8 cellular contexts compared by ENCODE assay signal in the genomic region with DNA sequence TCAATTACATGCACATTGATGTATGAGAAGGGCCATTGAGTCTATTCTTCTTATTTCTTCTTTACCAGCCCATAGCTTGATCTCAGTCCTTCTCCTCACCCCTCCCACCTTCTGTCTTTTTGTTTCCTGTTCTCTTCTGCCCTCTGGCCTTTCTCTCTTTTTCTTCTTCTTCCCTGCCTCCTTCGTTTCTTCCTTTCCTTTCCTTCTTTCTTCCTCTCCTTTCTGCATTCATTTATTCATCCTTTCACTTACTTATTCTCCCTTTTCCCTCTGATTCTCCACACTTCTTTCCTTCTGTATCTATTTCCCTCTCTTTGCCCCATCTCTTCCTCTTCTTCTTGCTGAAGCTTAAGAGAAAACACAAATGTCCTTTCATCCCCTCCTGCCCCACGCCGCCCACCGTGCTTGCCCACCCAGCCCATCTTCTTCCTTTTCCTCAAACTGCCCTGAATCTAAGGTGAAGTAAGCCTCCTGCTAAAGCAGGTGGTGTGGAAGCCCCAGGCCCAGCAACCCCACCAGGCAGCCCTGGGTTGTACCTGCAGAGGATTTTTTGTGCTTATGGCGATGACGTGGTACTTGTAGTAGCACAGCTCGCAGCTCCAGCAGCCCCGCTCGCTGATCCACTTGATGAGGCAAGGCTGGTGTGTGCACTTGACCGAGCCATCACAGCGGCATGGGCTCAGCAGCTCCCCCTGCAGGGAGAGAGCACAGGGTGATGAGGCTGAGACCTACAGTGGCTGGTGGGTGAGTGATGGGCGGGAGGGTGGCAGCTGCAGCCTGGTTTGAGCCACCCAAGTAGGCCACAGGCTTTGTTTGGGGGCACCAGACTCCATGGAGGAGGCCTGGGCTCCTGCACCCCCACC.
DNase-seq lines count a peak whose midpoint lies in the region; ATAC-seq, FAIRE-seq and TF ChIP-seq lines count a peak whose summit lies in the region.

No MANE protein-coding gene starts in this region.

- no peaks in the 10 kb centered on the region for H3K36me3 Mint-ChIP-seq in T-helper 2 cell treated with Interferon-gamma antibody and Interleukin-4, amounts not matched to agents 5 μg/mL and 100 μg/mL, for 36 hours (ENCODE audit: low read depth)

- no peak overlapping the region for H3K27ac ChIP-seq in right lobe of liver
- H3K27ac ChIP-seq in small intestine (ENCODE audit: low read depth in 1 of 2, low read length in 1 of 2), result no peak overlapping the region

- H3K9me3 ChIP-seq in right lobe of liver, result no peaks in the 10 kb centered on the region
- no peaks in the 10 kb centered on the region for H3K9me3 ChIP-seq in small intestine (ENCODE audit: control insufficient read depth, low read depth)

- peak overlapping the region; percentile 43 for H3K27ac Mint-ChIP-seq in T-helper 2 cell treated with Interferon-gamma antibody and Interleukin-4, amounts not matched to agents 5 μg/mL and 100 μg/mL, for 36 hours

- H3K27me3 ChIP-seq in right lobe of liver (no peaks in the 10 kb centered on the region), small intestine (ENCODE audit: control insufficient read depth in 2 of 2, insufficient read depth in 2 of 2, low read length in 2 of 2) (no peaks in the 10 kb centered on the region)

- TF ChIP-seq CTCF in GM12864 (IDR thresholded peaks at IDR 0.05; ENCODE audit: low read depth, low read length, missing control alignments) (peak; percentile 90), right lobe of liver (IDR thresholded peaks at IDR 0.05) (peak in 3 of 4 donors; percentile 10 to 39 (median 15))

- H3K27me3 Mint-ChIP-seq in T-helper 2 cell treated with Interferon-gamma antibody and Interleukin-4, amounts not matched to agents 5 μg/mL and 100 μg/mL, for 36 hours (ENCODE audit: low read depth), result no peaks in the 10 kb centered on the region

- intact Hi-C loops in right lobe of liver (cut with DNase I), result no loop called here

- H3K4me3 ChIP-seq in GM12864 (ENCODE audit: low read depth, low read length) (no peak overlapping the region), right lobe of liver (no peak overlapping the region), small intestine (ENCODE audit: low read depth in 1 of 2, low read length in 2 of 2) (no peak overlapping the region)

- H3K4me1 ChIP-seq in right lobe of liver, result no peaks in the 10 kb centered on the region
- H3K4me1 ChIP-seq in small intestine (ENCODE audit: control insufficient read depth in 2 of 2, insufficient read depth in 1 of 2, low read depth in 1 of 2, low read length in 1 of 2), result no peaks in the 10 kb centered on the region

- DNase-seq in GM12864 (ENCODE audit: low read depth) (peak; percentile 15), HEK293T (ENCODE audit: extremely low spot score) (peak; percentile 76), right lobe of liver (no peak), NCI-H1694 treated with DMSO at 0.1 percent for 48 hours (lab: John Stamatoyannopoulos, UW) (no peak), small intestine (no peak)
- peak; percentile 14 for DNase-seq in T-helper 2 cell treated with Interferon-gamma antibody and Interleukin-4, amounts not matched to agents 5 μg/mL and 100 μg/mL, for 36 hours (ENCODE audit: low spot score)

- CTCF ChIA-PET in HEK293T (lab: Yijun Ruan, JAX), result interaction anchor here (0.5 to 3.0 kb wide), 5 partner anchors 8 to 134 kb away, joined by 3 to 13 read pairs (median 4); no protein-coding TSS in a partner anchor

- POLR2A ChIA-PET in HEK293T (lab: Yijun Ruan, JAX), result no interaction called here

- H3K4me1 Mint-ChIP-seq in T-helper 2 cell treated with Interferon-gamma antibody and Interleukin-4, amounts not matched to agents 5 μg/mL and 100 μg/mL, for 36 hours (ENCODE audit: low read depth), result no peaks in the 10 kb centered on the region

- WGBS in right lobe of liver (ENCODE audit: insufficient coverage, low coverage, low lambda C conversion rate, missing lambda C conversion rate), result 84% methylated on average over 8 of the region's 12 CpGs
- 78 to 82% (median 78%) methylated on average over 11 to 12 of the region's 12 CpGs for WGBS in small intestine, 3 donors

- ATAC-seq in right lobe of liver (peak; percentile 34 to 55 (median 48)), HG02610 (IDR thresholded peaks at IDR 0.05; ENCODE audit: unreplicated experiment) (no peak), GM21423 (IDR thresholded peaks at IDR 0.05; ENCODE audit: unreplicated experiment) (no peak)

- no peak for TF ChIP-seq POLR2A in right lobe of liver (IDR thresholded peaks at IDR 0.05)

- no peak for FAIRE-seq in small intestine (lab: Jason Lieb, UNC)

- H3K9me3 Mint-ChIP-seq in T-helper 2 cell treated with Interferon-gamma antibody and Interleukin-4, amounts not matched to agents 5 μg/mL and 100 μg/mL, for 36 hours, result no peaks in the 10 kb centered on the region

- no peak overlapping the region for H3K4me3 Mint-ChIP-seq in T-helper 2 cell treated with Interferon-gamma antibody and Interleukin-4, amounts not matched to agents 5 μg/mL and 100 μg/mL, for 36 hours

- H3K36me3 ChIP-seq in right lobe of liver (no peaks in the 10 kb centered on the region), small intestine (ENCODE audit: control insufficient read depth in 2 of 2, insufficient read depth in 2 of 2, low read length in 2 of 2) (no peaks in the 10 kb centered on the region)

TF ChIP-seq in HEK293T, 16 proteins besides CTCF, POLR2A, EP300 and RAD21:
- TF ChIP-seq CTBP1 (IDR thresholded peaks at IDR 0.05; ENCODE audit: borderline replicate concordance), result no peak
- TF ChIP-seq, protein P1, sequence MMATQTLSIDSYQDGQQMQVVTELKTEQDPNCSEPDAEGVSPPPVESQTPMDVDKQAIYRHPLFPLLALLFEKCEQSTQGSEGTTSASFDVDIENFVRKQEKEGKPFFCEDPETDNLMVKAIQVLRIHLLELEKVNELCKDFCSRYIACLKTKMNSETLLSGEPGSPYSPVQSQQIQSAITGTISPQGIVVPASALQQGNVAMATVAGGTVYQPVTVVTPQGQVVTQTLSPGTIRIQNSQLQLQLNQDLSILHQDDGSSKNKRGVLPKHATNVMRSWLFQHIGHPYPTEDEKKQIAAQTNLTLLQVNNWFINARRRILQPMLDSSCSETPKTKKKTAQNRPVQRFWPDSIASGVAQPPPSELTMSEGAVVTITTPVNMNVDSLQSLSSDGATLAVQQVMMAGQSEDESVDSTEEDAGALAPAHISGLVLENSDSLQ (IDR thresholded peaks at IDR 0.05), result peak; percentile 46
TF ChIP-seq in HEK293T: peak in this region for 1.

Comparison
In these comparisons a context has a peak if more than half of its experiments do, and no peak if none do; other contexts are left out.
1. DNase-seq: peak in GM12864 (single experiment), HEK293T (single experiment) and T-helper 2 cell treated with Interferon-gamma antibody and Interleukin-4, amounts not matched to agents 5 μg/mL and 100 μg/mL, for 36 hours (single experiment); none in right lobe of liver (0 of 3), NCI-H1694 treated with DMSO at 0.1 percent for 48 hours (single experiment) and small intestine (single experiment).
2. ATAC-seq: peak in right lobe of liver (4 of 4); none in HG02610 (single experiment) and GM21423 (single experiment).